7 cellular contexts compared by ENCODE assay signal in genomic region chr10:2949948-2950354, GRCh38.
A peak's percentile ranks its signal among the peaks of the same experiment; 100 is the strongest.
DNase-seq lines count a peak whose midpoint lies in the region; ATAC-seq, FAIRE-seq and TF ChIP-seq lines count a peak whose summit lies in the region.

No MANE protein-coding gene starts in this region.

- in situ Hi-C loops in KBM-7 (cut with MboI; ENCODE audit: low pct_unique_long_range_greater_than_20kb, low sequenced_read_pairs), result no loop called here

- H3K36me3 Mint-ChIP-seq in nephron progenitor cell (ENCODE audit: low read depth), result no peaks in the 10 kb centered on the region

- H3K4me3 Mint-ChIP-seq in nephron progenitor cell, result no peak overlapping the region

- peak; percentile 84 for FAIRE-seq in GM19239 (lab: Jason Lieb, UNC)

- H3K4me1 Mint-ChIP-seq in nephron progenitor cell, result no peaks in the 10 kb centered on the region

- DNase-seq in GM19239 (ENCODE audit: insufficient read length, low spot score) (no peak), KBM-7 (no peak), nephron progenitor cell (no peak), OCI-M2 (lab: John Stamatoyannopoulos, UW; ENCODE audit: unreplicated experiment) (no peak)
- peak; percentile 1 to 19 for DNase-seq in activated CD4-positive, alpha-beta T cell treated with anti-CD3 and anti-CD28 coated beads, Interleukin-2, amount 50 U/mL, for 4 hours
- DNase-seq in stimulated activated CD4-positive, alpha-beta T cell treated with anti-CD3 and anti-CD28 coated beads, TNF-alpha, amount 100 ng/mL, for 24 hours (ENCODE audit: low read depth in 3 of 3), result peak; percentile 13 to 58 (median 46)

- TF ChIP-seq CTCF in nephron progenitor cell (IDR thresholded peaks at IDR 0.05), result no peak

- peak; percentile 50 for ATAC-seq in HG03060 (IDR thresholded peaks at IDR 0.05; ENCODE audit: low read depth, unreplicated experiment)

- no peak overlapping the region for H3K27ac Mint-ChIP-seq in nephron progenitor cell

- H3K9me3 Mint-ChIP-seq in nephron progenitor cell, result no peaks in the 10 kb centered on the region

- peaks cover 25% of the 10 kb centered on the region for H3K27me3 Mint-ChIP-seq in nephron progenitor cell (ENCODE audit: low read depth, poor library complexity)

Comparison
In these comparisons a context has a peak if more than half of its experiments do, and no peak if none do; other contexts are left out.
1. DNase-seq: peak in activated CD4-positive, alpha-beta T cell treated with anti-CD3 and anti-CD28 coated beads, Interleukin-2, amount 50 U/mL, for 4 hours (2 of 2) and stimulated activated CD4-positive, alpha-beta T cell treated with anti-CD3 and anti-CD28 coated beads, TNF-alpha, amount 100 ng/mL, for 24 hours (3 of 3); none in GM19239 (single experiment), KBM-7 (single experiment), nephron progenitor cell (single experiment) and OCI-M2 (single experiment).